Comparison of ENCODE assay signal across 20 cellular contexts in the genomic region with DNA sequence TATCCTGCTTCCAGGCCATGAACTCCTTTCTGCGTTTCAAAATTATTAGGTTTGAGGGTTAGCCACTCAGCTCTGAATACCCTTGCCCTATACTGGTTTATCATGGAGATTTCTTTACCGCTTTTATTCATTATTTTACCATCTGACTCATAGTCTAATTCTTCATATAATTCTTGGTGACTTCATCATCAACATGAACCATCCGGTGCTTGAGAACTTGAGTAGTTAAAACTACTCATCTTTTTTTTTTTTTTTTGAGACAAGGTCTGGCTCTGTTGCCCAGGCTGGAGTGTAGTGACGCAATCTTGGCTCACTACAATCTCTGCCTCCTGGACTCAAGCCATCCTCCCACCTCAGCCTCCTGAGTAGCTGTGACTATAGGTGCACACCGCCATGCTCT.
DNase-seq lines count a peak whose midpoint lies in the region; TF ChIP-seq lines count a peak whose summit lies in the region.
"Had no signal": no experiment of that assay in that cellular context is flagged by ENCODE, and none has a peak within 500 bp of the region (broad histone marks: within the 10 kb centered on the region; RNA-seq: fewer than 3 reads in every experiment).

No MANE protein-coding gene starts in this region.

- no peaks in the 10 kb centered on the region for H3K9me3 ChIP-seq in MG63
- H3K9me3 ChIP-seq in SJCRH30 (replicated peaks) = no peaks in the 10 kb centered on the region
- H3K9me3 ChIP-seq: adrenal gland, mucosa of descending colon, right atrium auricular region, transverse colon had no signal

- DNase-seq in COLO829 (ENCODE audit: low spot score) (peak; percentile 72), MG63 (peak; percentile 23), cardiac fibroblast (ENCODE audit: low read depth in 2 of 2) (peak; percentile 30 to 73), neural crest cell (ENCODE audit: low read depth, low spot score) (no peak), SJCRH30 (no peak), SKM-1 (lab: John Stamatoyannopoulos, UW; ENCODE audit: unreplicated experiment) (no peak), NCI-H2227 treated with DMSO at 0.1 percent for 48 hours (lab: John Stamatoyannopoulos, UW) (no peak), immature natural killer cell (no peak)
- DNase-seq: activated CD4-positive, alpha-beta T cell treated with anti-CD3 and anti-CD28 coated beads for 36 hours; adrenal gland; mucosa of descending colon; NCI-H1105 treated with DMSO at 0.1 percent for 48 hours; NCI-H69; nucleus accumbens; stimulated activated naive CD4-positive, alpha-beta T cell; transverse colon had no signal

- H3K4me1 Mint-ChIP-seq in neural crest cell (no peaks in the 10 kb centered on the region), immature natural killer cell (no peaks in the 10 kb centered on the region)
- H3K4me1 Mint-ChIP-seq: activated CD4-positive, alpha-beta T cell treated with anti-CD3 and anti-CD28 coated beads for 36 hours; activated T-helper 17 cell treated with anti-CD3 and anti-CD28 coated beads, Interleukin-2, amount 50 U/mL, for 72 hours had no signal

- H3K9me3 Mint-ChIP-seq in neural crest cell (peaks cover 5% of the 10 kb centered on the region), immature natural killer cell (peaks cover 0 to 12% (median 3%) of the 10 kb centered on the region in 6 donors)

- no peak overlapping the region for H3K4me3 Mint-ChIP-seq in neural crest cell
- H3K4me3 Mint-ChIP-seq in immature natural killer cell = no peak overlapping the region
- H3K4me3 Mint-ChIP-seq: activated CD4-positive, alpha-beta T cell treated with anti-CD3 and anti-CD28 coated beads for 36 hours; activated T-helper 17 cell treated with anti-CD3 and anti-CD28 coated beads, Interleukin-2, amount 50 U/mL, for 72 hours had no signal

- peak overlapping the region; percentile 30 for H3K27ac Mint-ChIP-seq in neural crest cell (ENCODE audit: unreplicated experiment)
- H3K27ac Mint-ChIP-seq in immature natural killer cell = no peak overlapping the region
- H3K27ac Mint-ChIP-seq: activated CD4-positive, alpha-beta T cell treated with anti-CD3 and anti-CD28 coated beads for 36 hours; activated T-helper 17 cell treated with anti-CD3 and anti-CD28 coated beads, Interleukin-2, amount 50 U/mL, for 72 hours had no signal

- H3K36me3 Mint-ChIP-seq in neural crest cell (ENCODE audit: low read depth) (no peaks in the 10 kb centered on the region), immature natural killer cell (no peaks in the 10 kb centered on the region)

- no peak overlapping the region for H3K27ac ChIP-seq in SJCRH30
- H3K27ac ChIP-seq: adrenal gland, KMS-11, PC-9, right atrium auricular region, transverse colon had no signal

- H3K4me1 ChIP-seq in SJCRH30 = peaks cover 6% of the 10 kb centered on the region; the same call in 1 of the 2 replicates
- H3K4me1 ChIP-seq: adrenal gland, right atrium auricular region, transverse colon had no signal

- TF ChIP-seq CTCF in cardiac fibroblast (IDR thresholded peaks at IDR 0.05; ENCODE audit: low read depth, low read length) (no peak), neural crest cell (conservative IDR thresholded peaks at IDR 0.05) (no peak)

- H3K27me3 ChIP-seq in MG63 (no peaks in the 10 kb centered on the region), SJCRH30 (no peaks in the 10 kb centered on the region)
- H3K27me3 ChIP-seq: adrenal gland, right atrium auricular region, transverse colon had no signal

- H3K27me3 Mint-ChIP-seq in neural crest cell (ENCODE audit: low read depth) (no peaks in the 10 kb centered on the region), immature natural killer cell (ENCODE audit: low read depth in 3 of 3) (peaks cover 0 to 2% (median 1%) of the 10 kb centered on the region in 3 donors)

- H3K36me3 ChIP-seq in MG63 (no peaks in the 10 kb centered on the region), SJCRH30 (no peaks in the 10 kb centered on the region)
- H3K36me3 ChIP-seq: adrenal gland, right atrium auricular region, transverse colon had no signal

- H3K4me3 ChIP-seq in MG63 (no peak overlapping the region), cardiac fibroblast (replicated peaks in 1 of 2; ENCODE audit: low read depth in 2 of 2, low read length in 2 of 2) (no peak overlapping the region), SJCRH30 (no peak overlapping the region)
- H3K4me3 ChIP-seq: adrenal gland, mucosa of descending colon, PC-9, right atrium auricular region, transverse colon had no signal

Comparison
In these comparisons a context has a peak if more than half of its experiments do, and no peak if none do; other contexts are left out.
1. DNase-seq: peak in COLO829 (single experiment), MG63 (single experiment) and cardiac fibroblast (2 of 2); none in neural crest cell (single experiment), SJCRH30 (0 of 2), SKM-1 (single experiment), NCI-H2227 treated with DMSO at 0.1 percent for 48 hours (single experiment) and immature natural killer cell (0 of 3).